In the genomic region with DNA sequence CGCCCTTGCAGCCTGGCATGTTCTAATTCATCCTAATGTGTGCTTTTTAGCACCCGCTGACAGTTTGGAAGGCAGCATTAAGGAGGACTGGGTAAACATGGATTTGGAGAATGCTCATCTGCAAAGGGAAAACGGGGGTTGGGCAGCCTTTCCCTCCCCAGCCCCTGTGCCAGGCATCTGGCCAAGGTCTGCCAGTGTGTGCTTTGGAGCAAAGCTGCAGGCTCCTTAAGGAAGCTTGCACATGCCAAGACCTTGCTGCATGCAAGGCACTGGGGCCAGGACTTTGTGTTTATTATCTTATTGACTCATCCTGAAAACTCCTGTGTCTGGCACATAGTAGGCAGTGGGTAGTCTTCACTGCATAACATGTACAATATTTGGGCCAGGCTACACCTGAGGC, we compare ENCODE assay signal across 25 cellular contexts. TPM values are rescaled to one million over a fixed set of nuclear protein-coding genes. Genes with fewer than 3 reads are reported as not detected.
DNase-seq lines count a peak whose midpoint lies in the region; ATAC-seq and TF ChIP-seq lines count a peak whose summit lies in the region.
"Had no signal": no experiment of that assay in that cellular context is flagged by ENCODE, and none has a peak within 500 bp of the region (broad histone marks: within the 10 kb centered on the region; RNA-seq: fewer than 3 reads in every experiment).

No MANE protein-coding gene starts in this region.

- H3K4me3 ChIP-seq in MG63 (no peak overlapping the region), epithelial cell of esophagus (ENCODE audit: low read length) (no peak overlapping the region), thyroid gland (replicated peaks in 1 of 3) (no peak overlapping the region)
- H3K4me3 ChIP-seq: gastrocnemius medialis, hepatocyte had no signal

- ATAC-seq in GM18873 (IDR thresholded peaks at IDR 0.05; ENCODE audit: low FRiP score, unreplicated experiment): no peak
- ATAC-seq: activated CD8-positive, alpha-beta T cell treated with anti-CD3 and anti-CD28 coated beads for 36 hours; gastrocnemius medialis; left lobe of liver had no signal

- intact Hi-C loops in thyroid gland (cut with DNase I): loop anchor here (10.0 kb wide), 1 partner anchor 1208 kb away; no protein-coding TSS in a partner anchor

- no peaks in the 10 kb centered on the region for H3K9me3 ChIP-seq in MG63
- no peaks in the 10 kb centered on the region for H3K9me3 ChIP-seq in thyroid gland
- H3K9me3 ChIP-seq: Caco-2, gastrocnemius medialis had no signal

- no peak overlapping the region for H3K27ac ChIP-seq in thyroid gland
- H3K27ac ChIP-seq: gastrocnemius medialis, hepatocyte had no signal

- H3K4me1 ChIP-seq in thyroid gland: peaks cover 0 to 14% of the 10 kb centered on the region in 2 donors
- H3K4me1 ChIP-seq: Caco-2, gastrocnemius medialis had no signal

- TF ChIP-seq CTCF in epithelial cell of esophagus (IDR thresholded peaks at IDR 0.05; ENCODE audit: insufficient read depth, low read depth, low read length, missing control alignments) (no peak), thyroid gland (IDR thresholded peaks at IDR 0.05) (no peak)

- no peaks in the 10 kb centered on the region for H3K36me3 ChIP-seq in MG63
- no peaks in the 10 kb centered on the region for H3K36me3 ChIP-seq in thyroid gland
- H3K36me3 ChIP-seq: gastrocnemius medialis had no signal

- no peaks in the 10 kb centered on the region for H3K27me3 ChIP-seq in MG63
- H3K27me3 ChIP-seq in thyroid gland: no peaks in the 10 kb centered on the region
- H3K27me3 ChIP-seq: gastrocnemius medialis, hepatocyte had no signal

- DNase-seq in NCI-H748 (lab: John Stamatoyannopoulos, UW; ENCODE audit: unreplicated experiment): peak; percentile 25
- no peak for DNase-seq in NCI-H748 treated with DMSO at 0.1 percent for 48 hours (lab: John Stamatoyannopoulos, UW)
- DNase-seq in MG63: peak; percentile 94
- peak; percentile 10 for DNase-seq in epithelial cell of esophagus (ENCODE audit: low read depth)
- peak; percentile 51 to 72 for DNase-seq in thyroid gland
- DNase-seq in HT-29 (ENCODE audit: low spot score): no peak
- no peak for DNase-seq in activated CD4-positive, alpha-beta T cell treated with anti-CD3 and anti-CD28 coated beads, Interleukin-2, amount 50 U/mL, for 48 hours
- DNase-seq: activated CD4-positive, CD25-positive, alpha-beta regulatory T cell; activated CD8-positive, alpha-beta T cell treated with anti-CD3 and anti-CD28 coated beads for 36 hours; activated gamma-delta T cell; Caco-2; erythroblast; gastrocnemius medialis; naive B cell; NCI-H2171; NCI-H524 treated with DMSO at 0.1 percent for 48 hours; occipital lobe; small intestine; stimulated activated CD4-positive, alpha-beta T cell treated with anti-CD3 and anti-CD28 coated beads, Interleukin-1b, Interleukin-23, amount 100 ng/mL, for 48 hours; T-helper 9 cell had no signal

- WGBS in thyroid gland, 2 donors: 50 to 61% methylated on average over 3 of the region's 3 CpGs

- TF ChIP-seq POLR2A in thyroid gland (IDR thresholded peaks at IDR 0.05): no peak

RNA-seq across cellular contexts. Expression of gene FAM3D, which starts 20.1 kb away (rescaled TPM):
- total RNA-seq in MG63 (2014; rRNA removed; shearing (Covaris generic); ENCODE audit: low replicate concordance): not detected in 2 replicates
- total RNA-seq in thyroid gland: under 1 TPM in 1 of 4 donors, not detected in 3; 0.67 TPM
- 50.2 and 58.0 TPM in 2 replicates for total RNA-seq in HT-29 (2014; rRNA removed; shearing (Covaris generic))
- total RNA-seq: A673; activated CD8-positive, alpha-beta T cell treated with anti-CD3 and anti-CD28 coated beads for 36 hours; Caco-2; cerebellum; occipital lobe had no signal

Comparison
In these comparisons a context has a peak if more than half of its experiments do, and no peak if none do; other contexts are left out.
1. DNase-seq: peak in NCI-H748 (single experiment), MG63 (single experiment), epithelial cell of esophagus (single experiment) and thyroid gland (2 of 2); none in NCI-H748 treated with DMSO at 0.1 percent for 48 hours (single experiment), HT-29 (single experiment) and activated CD4-positive, alpha-beta T cell treated with anti-CD3 and anti-CD28 coated beads, Interleukin-2, amount 50 U/mL, for 48 hours (0 of 2).
2. RNA of gene FAM3D, which starts 20.1 kb away (total RNA-seq): 50.2 to 58.0 TPM in HT-29; not detected in MG63 and 0.67 TPM in thyroid gland; every median in the first group is over 10 times any median in the second.